Comparison of ENCODE assay signal across 1 cellular context in the genomic region with DNA sequence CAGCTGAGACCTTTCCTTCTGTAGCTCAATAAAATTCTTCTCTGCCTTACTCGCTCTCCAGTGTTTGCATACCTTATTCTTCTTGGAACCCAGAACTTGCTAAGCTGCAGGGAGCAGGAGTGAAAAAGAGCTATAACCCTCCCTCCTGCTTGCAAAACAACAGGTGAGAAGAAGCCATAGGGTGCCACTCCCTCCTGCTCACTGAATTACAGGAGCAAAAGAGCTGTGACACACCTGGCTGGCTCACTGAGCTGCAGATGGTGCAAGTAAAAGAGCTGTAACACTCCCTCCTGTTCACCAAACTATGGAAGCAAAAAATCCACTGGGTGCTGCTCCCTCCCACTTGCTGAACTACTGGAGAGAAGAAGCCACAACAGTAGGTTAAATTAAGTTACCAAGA.
TF ChIP-seq lines count a peak whose summit lies in the region.

No MANE protein-coding gene starts in this region.

TF ChIP-seq in HepG2, 621 proteins besides CTCF, POLR2A, EP300 and RAD21:
- TF ChIP-seq WIZ (CRISPR knock-in tag; IDR thresholded peaks at IDR 0.05) (no peak), BATF2 (CRISPR knock-in tag; IDR thresholded peaks at IDR 0.05) (no peak), ZNF564 (CRISPR knock-in tag; IDR thresholded peaks at IDR 0.05) (no peak), ZNF615 (CRISPR knock-in tag; IDR thresholded peaks at IDR 0.05; ENCODE audit: borderline replicate concordance) (no peak), CERS6 (CRISPR knock-in tag; IDR thresholded peaks at IDR 0.05) (no peak), MTA1 (CRISPR knock-in tag; IDR thresholded peaks at IDR 0.05; ENCODE audit: borderline replicate concordance) (no peak), ARID3A (IDR thresholded peaks at IDR 0.05; ENCODE audit: low read depth, low read length) (no peak), IKZF1 (IDR thresholded peaks at IDR 0.05) (no peak), KDM3A (CRISPR knock-in tag; IDR thresholded peaks at IDR 0.05; ENCODE audit: low read depth) (no peak), ZFP36L1 (CRISPR knock-in tag; IDR thresholded peaks at IDR 0.05) (no peak), ZNF747 (CRISPR knock-in tag; IDR thresholded peaks at IDR 0.05; ENCODE audit: borderline replicate concordance) (no peak), CREB1 (IDR thresholded peaks at IDR 0.05) (no peak), CREB1 (CRISPR knock-in tag; IDR thresholded peaks at IDR 0.05) (no peak), ZNF251 (CRISPR knock-in tag; IDR thresholded peaks at IDR 0.05) (no peak), ZNF382 (CRISPR knock-in tag; IDR thresholded peaks at IDR 0.05; ENCODE audit: borderline replicate concordance) (no peak), PCBP2 (optimal IDR thresholded peaks at IDR 0.05; ENCODE audit: low read depth, low read length, poor library complexity, severe bottlenecking) (no peak), ZSCAN22 (CRISPR knock-in tag; IDR thresholded peaks at IDR 0.05) (no peak)
- TF ChIP-seq, protein P1, sequence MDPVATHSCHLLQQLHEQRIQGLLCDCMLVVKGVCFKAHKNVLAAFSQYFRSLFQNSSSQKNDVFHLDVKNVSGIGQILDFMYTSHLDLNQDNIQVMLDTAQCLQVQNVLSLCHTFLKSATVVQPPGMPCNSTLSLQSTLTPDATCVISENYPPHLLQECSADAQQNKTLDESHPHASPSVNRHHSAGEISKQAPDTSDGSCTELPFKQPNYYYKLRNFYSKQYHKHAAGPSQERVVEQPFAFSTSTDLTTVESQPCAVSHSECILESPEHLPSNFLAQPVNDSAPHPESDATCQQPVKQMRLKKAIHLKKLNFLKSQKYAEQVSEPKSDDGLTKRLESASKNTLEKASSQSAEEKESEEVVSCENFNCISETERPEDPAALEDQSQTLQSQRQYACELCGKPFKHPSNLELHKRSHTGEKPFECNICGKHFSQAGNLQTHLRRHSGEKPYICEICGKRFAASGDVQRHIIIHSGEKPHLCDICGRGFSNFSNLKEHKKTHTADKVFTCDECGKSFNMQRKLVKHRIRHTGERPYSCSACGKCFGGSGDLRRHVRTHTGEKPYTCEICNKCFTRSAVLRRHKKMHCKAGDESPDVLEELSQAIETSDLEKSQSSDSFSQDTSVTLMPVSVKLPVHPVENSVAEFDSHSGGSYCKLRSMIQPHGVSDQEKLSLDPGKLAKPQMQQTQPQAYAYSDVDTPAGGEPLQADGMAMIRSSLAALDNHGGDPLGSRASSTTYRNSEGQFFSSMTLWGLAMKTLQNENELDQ (CRISPR knock-in tag; IDR thresholded peaks at IDR 0.05; ENCODE audit: borderline replicate concordance), result no peak
- TF ChIP-seq, protein P2, sequence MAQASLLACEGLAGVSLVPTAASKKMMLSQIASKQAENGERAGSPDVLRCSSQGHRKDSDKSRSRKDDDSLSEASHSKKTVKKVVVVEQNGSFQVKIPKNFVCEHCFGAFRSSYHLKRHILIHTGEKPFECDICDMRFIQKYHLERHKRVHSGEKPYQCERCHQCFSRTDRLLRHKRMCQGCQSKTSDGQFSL (CRISPR knock-in tag; IDR thresholded peaks at IDR 0.05), result no peak
TF ChIP-seq in HepG2: peak in this region for 0.
